ENCODE assay signal across 8 cellular contexts in genomic region chr12:6961278-6961694, GRCh38. TPM values are rescaled to one million over a fixed set of nuclear protein-coding genes. Genes with fewer than 3 reads are reported as not detected.
DNase-seq lines count a peak whose midpoint lies in the region; ATAC-seq, FAIRE-seq and TF ChIP-seq lines count a peak whose summit lies in the region.

No MANE protein-coding gene starts in this region.

- H3K36me3 ChIP-seq in astrocyte (ENCODE audit: insufficient read depth, low read length): peaks cover 11% of the 10 kb centered on the region

- peaks cover 70% of the 10 kb centered on the region for H3K36me3 Mint-ChIP-seq in T-helper 2 cell treated with Interferon-gamma antibody and Interleukin-4, amounts not matched to agents 5 μg/mL and 100 μg/mL, for 36 hours (ENCODE audit: low read depth)
- H3K36me3 Mint-ChIP-seq in astrocyte (ENCODE audit: low read depth, unreplicated experiment): peaks cover 11% of the 10 kb centered on the region

- FAIRE-seq in astrocyte (lab: Jason Lieb, UNC): no peak

- no peaks in the 10 kb centered on the region for H3K79me2 ChIP-seq in astrocyte (ENCODE audit: insufficient read depth, low read length)

- H3K27ac Mint-ChIP-seq in T-helper 2 cell treated with Interferon-gamma antibody and Interleukin-4, amounts not matched to agents 5 μg/mL and 100 μg/mL, for 36 hours: peak overlapping the region; percentile 97
- H3K27ac Mint-ChIP-seq in astrocyte (ENCODE audit: unreplicated experiment): peak overlapping the region; percentile 98

- H3K27me3 Mint-ChIP-seq in T-helper 2 cell treated with Interferon-gamma antibody and Interleukin-4, amounts not matched to agents 5 μg/mL and 100 μg/mL, for 36 hours (ENCODE audit: low read depth): no peaks in the 10 kb centered on the region
- H3K27me3 Mint-ChIP-seq in astrocyte (ENCODE audit: low read depth, unreplicated experiment): peaks cover 4% of the 10 kb centered on the region

- no peak for ATAC-seq in GM21447 (IDR thresholded peaks at IDR 0.05; ENCODE audit: unreplicated experiment)

- no peaks in the 10 kb centered on the region for H3K9me3 ChIP-seq in astrocyte (ENCODE audit: insufficient read depth, low read depth, low read length)

- H4K20me1 ChIP-seq in astrocyte (ENCODE audit: insufficient read depth, low read length): no peaks in the 10 kb centered on the region

- H2AFZ ChIP-seq in astrocyte (ENCODE audit: low read depth, low read length): peak overlapping the region; percentile 89

- H3K4me3 Mint-ChIP-seq in T-helper 2 cell treated with Interferon-gamma antibody and Interleukin-4, amounts not matched to agents 5 μg/mL and 100 μg/mL, for 36 hours: peak overlapping the region; percentile 85
- H3K4me3 Mint-ChIP-seq in astrocyte (ENCODE audit: unreplicated experiment): peak overlapping the region; percentile 75

- H3K27ac ChIP-seq in astrocyte (ENCODE audit: low read depth, low read length) (peak overlapping the region; percentile 54), layer of hippocampus (ENCODE audit: low read depth, low read length) (peak overlapping the region; percentile 46)

- peak overlapping the region; percentile 78 for H3K4me2 ChIP-seq in astrocyte (ENCODE audit: low read length)

- H3K4me1 Mint-ChIP-seq in T-helper 2 cell treated with Interferon-gamma antibody and Interleukin-4, amounts not matched to agents 5 μg/mL and 100 μg/mL, for 36 hours (ENCODE audit: low read depth): peaks cover 65% of the 10 kb centered on the region
- H3K4me1 Mint-ChIP-seq in astrocyte (ENCODE audit: low read depth, unreplicated experiment): peaks cover 23% of the 10 kb centered on the region

- H3K4me3 ChIP-seq in HFF-Myc (replicated peaks; ENCODE audit: low read depth, low read length) (peak overlapping the region; percentile 7; the same call in 1 of the 2 replicates), astrocyte (ENCODE audit: insufficient read depth, low read depth, low read length) (peak overlapping the region; percentile 7)

- TF ChIP-seq CTCF in HFF-Myc (IDR thresholded peaks at IDR 0.05; ENCODE audit: low read depth, low read length, missing control alignments) (no peak), astrocyte (IDR thresholded peaks at IDR 0.05; ENCODE audit: insufficient read depth, low read depth, low read length) (no peak)

- H3K4me1 ChIP-seq in astrocyte (ENCODE audit: insufficient read depth, low read length): peaks cover 19% of the 10 kb centered on the region

- H3K27me3 ChIP-seq in astrocyte (ENCODE audit: insufficient read depth, low read length) (no peaks in the 10 kb centered on the region), layer of hippocampus (ENCODE audit: control insufficient read depth, insufficient read depth, low read length) (no peaks in the 10 kb centered on the region)

- H3K9ac ChIP-seq in astrocyte (ENCODE audit: low read length): peak overlapping the region; percentile 66

- no peaks in the 10 kb centered on the region for H3K9me3 Mint-ChIP-seq in T-helper 2 cell treated with Interferon-gamma antibody and Interleukin-4, amounts not matched to agents 5 μg/mL and 100 μg/mL, for 36 hours
- no peaks in the 10 kb centered on the region for H3K9me3 Mint-ChIP-seq in astrocyte (ENCODE audit: unreplicated experiment)

- DNase-seq in AG08395 (ENCODE audit: low spot score) (peak; percentile 68), HFF-Myc (ENCODE audit: extremely low read depth, low read depth) (no peak), astrocyte (ENCODE audit: low read depth) (peak; percentile 46), GDM1 (lab: John Stamatoyannopoulos, UW) (no peak)
- peak; percentile 94 for DNase-seq in T-helper 2 cell treated with Interferon-gamma antibody and Interleukin-4, amounts not matched to agents 5 μg/mL and 100 μg/mL, for 36 hours (ENCODE audit: low spot score)
- DNase-seq in stimulated activated CD4-positive, alpha-beta T cell treated with anti-CD3 and anti-CD28 coated beads, Interleukin-4, amount 100 ng/mL, for 48 hours (ENCODE audit: low read depth in 2 of 2): peak; percentile 81 to 92

RNA-seq across cellular contexts. Expression of gene PHB2, which starts 9.2 kb away (rescaled TPM):
- 171 and 176 TPM in 2 replicates for total RNA-seq in astrocyte

RNA-seq across cellular contexts. Expression of gene EMG1, which starts 9.4 kb away (rescaled TPM):
- 38.6 and 39.1 TPM in 2 replicates for total RNA-seq in astrocyte

RNA-seq across cellular contexts. Expression of gene PTPN6, which starts 10.1 kb away (rescaled TPM):
- 5.2 and 8.9 TPM in 2 replicates for total RNA-seq in astrocyte

RNA-seq across cellular contexts. Expression of gene C12orf57, which starts 17.5 kb away (rescaled TPM):
- total RNA-seq in astrocyte: 117 and 123 TPM in 2 replicates

RNA-seq across cellular contexts. Expression of gene RNU7-1, which starts 17.7 kb away (rescaled TPM):
- not detected in 2 replicates for total RNA-seq in astrocyte

Comparison
In these comparisons a context has a peak if more than half of its experiments do, and no peak if none do; other contexts are left out.
1. DNase-seq: peak in AG08395 (single experiment), T-helper 2 cell treated with Interferon-gamma antibody and Interleukin-4, amounts not matched to agents 5 μg/mL and 100 μg/mL, for 36 hours (single experiment), astrocyte (single experiment) and stimulated activated CD4-positive, alpha-beta T cell treated with anti-CD3 and anti-CD28 coated beads, Interleukin-4, amount 100 ng/mL, for 48 hours (2 of 2); none in HFF-Myc (single experiment) and GDM1 (single experiment).